24 cellular contexts compared by ENCODE assay signal in genomic region chr10:133020193-133020817, GRCh38.
DNase-seq lines count a peak whose midpoint lies in the region; ATAC-seq, FAIRE-seq and TF ChIP-seq lines count a peak whose summit lies in the region.
"Had no signal": no experiment of that assay in that cellular context is flagged by ENCODE, and none has a peak within 500 bp of the region (broad histone marks: within the 10 kb centered on the region; RNA-seq: fewer than 3 reads in every experiment).

No MANE protein-coding gene starts in this region.

- H2AK5ac ChIP-seq in neuronal stem cell (ENCODE audit: low read depth, low read length) = peak overlapping the region; percentile 84

- H3K9me3 Mint-ChIP-seq in CD8-positive, alpha-beta T cell = no peaks in the 10 kb centered on the region
- H3K9me3 Mint-ChIP-seq: CD4-positive, alpha-beta T cell; GM23338 had no signal

- no peaks in the 10 kb centered on the region for H3K4me1 ChIP-seq in right cardiac atrium (ENCODE audit: control insufficient read depth, insufficient read depth, low read length)
- peaks cover 0 to 11% (median 7%) of the 10 kb centered on the region in 9 donors for H3K4me1 ChIP-seq in heart right ventricle
- H3K4me1 ChIP-seq in kidney (ENCODE audit: control insufficient read depth in 1 of 2, insufficient read depth in 1 of 2, low read depth in 1 of 2, low read length in 2 of 2) = no peaks in the 10 kb centered on the region
- H3K4me1 ChIP-seq in neuronal stem cell (ENCODE audit: control insufficient read depth in 2 of 2, insufficient read depth in 1 of 2, low read depth in 1 of 2, low read length in 2 of 2) = no peaks in the 10 kb centered on the region
- H3K4me1 ChIP-seq in CD8-positive, alpha-beta T cell (ENCODE audit: insufficient read depth, low read length) = no peaks in the 10 kb centered on the region
- H3K4me1 ChIP-seq: A549, BE2C, HAP-1 had no signal

- intact Hi-C loops in right cardiac atrium (cut with DNase I) = no loop called here
- intact Hi-C loops in heart right ventricle (cut with DNase I) = no loop called here
- intact Hi-C loops in kidney (cut with DNase I) = no loop called here
- intact Hi-C loops in CD8-positive, alpha-beta T cell (cut with DNase I, micrococcal nuclease) = no loop called here

- H2BK120ac ChIP-seq in neuronal stem cell (ENCODE audit: low read depth, low read length) = no peak overlapping the region

- H2AFZ ChIP-seq in neuronal stem cell (ENCODE audit: low read length) = no peak overlapping the region
- H2AFZ ChIP-seq: GM23338 had no signal

- H3K4me1 Mint-ChIP-seq in CD8-positive, alpha-beta T cell (ENCODE audit: low read depth) = no peaks in the 10 kb centered on the region

- H3K36me3 ChIP-seq in heart right ventricle (no peaks in the 10 kb centered on the region), kidney (ENCODE audit: control insufficient read depth in 1 of 2, insufficient read depth in 2 of 2, low read length in 2 of 2) (no peaks in the 10 kb centered on the region), neuronal stem cell (replicated peaks in 1 of 2; ENCODE audit: control insufficient read depth in 2 of 2, insufficient read depth in 2 of 2, low read length in 2 of 2) (no peaks in the 10 kb centered on the region)
- no peaks in the 10 kb centered on the region for H3K36me3 ChIP-seq in CD8-positive, alpha-beta T cell (ENCODE audit: insufficient read depth, low read length)
- H3K36me3 ChIP-seq: BE2C; BLaER1 treated with 17β-estradiol and CSF1 and Interleukin-3, amounts not matched to agents 10 nM and 100 nM; HAP-1 had no signal

- H3K4ac ChIP-seq in neuronal stem cell (ENCODE audit: low read length) = no peak overlapping the region

- peak overlapping the region; percentile 17 for H3K14ac ChIP-seq in neuronal stem cell (ENCODE audit: low read length)

- no peak overlapping the region for H2BK12ac ChIP-seq in neuronal stem cell (ENCODE audit: low read length)

- DNase-seq in right cardiac atrium (peak; percentile 10 to 44 (median 38)), heart right ventricle (no peak), kidney (peak; percentile 65), neuronal stem cell (ENCODE audit: low spot score) (no peak), cortex of kidney (lab: John Stamatoyannopoulos, UW) (no peak)
- no peak for DNase-seq in CD8-positive, alpha-beta T cell
- DNase-seq: 8988T; ACHN; AML-193; BE2C; Calu3; CD4-positive, alpha-beta T cell; COR-L47; DMS53; DMS79 treated with DMSO at 0.1 percent for 48 hours; GF-D8; HFFc6 had no signal

- H2BK5ac ChIP-seq in neuronal stem cell (ENCODE audit: low read length) = peak overlapping the region; percentile 66

- H3K27ac Mint-ChIP-seq in CD8-positive, alpha-beta T cell = no peak overlapping the region
- H3K27ac Mint-ChIP-seq: CD14-positive monocyte; CD4-positive, alpha-beta T cell; GM23338; HFFc6 had no signal

- H3K9ac ChIP-seq in kidney (ENCODE audit: low read length in 2 of 2) = no peak overlapping the region
- no peak overlapping the region for H3K9ac ChIP-seq in neuronal stem cell (ENCODE audit: low read depth, low read length, poor library complexity)
- H3K9ac ChIP-seq: BLaER1 treated with 17β-estradiol and CSF1 and Interleukin-3, amounts not matched to agents 10 nM and 100 nM had no signal

- peak overlapping the region; percentile 76 for H3K18ac ChIP-seq in neuronal stem cell (ENCODE audit: low read length)

- peaks cover 2% of the 10 kb centered on the region for H3K79me1 ChIP-seq in neuronal stem cell (ENCODE audit: low read depth, low read length)

- peak overlapping the region; percentile 67 for H2BK15ac ChIP-seq in neuronal stem cell (ENCODE audit: low read length)

- H3K4me3 ChIP-seq in right cardiac atrium (ENCODE audit: low read length) (no peak overlapping the region), heart right ventricle (no peak overlapping the region), kidney (ENCODE audit: low read length in 2 of 2) (no peak overlapping the region), neuronal stem cell (ENCODE audit: low read length in 2 of 2) (no peak overlapping the region)
- no peak overlapping the region for H3K4me3 ChIP-seq in CD8-positive, alpha-beta T cell (ENCODE audit: low read depth, low read length)
- H3K4me3 ChIP-seq: A549; BLaER1 treated with 17β-estradiol and CSF1 and Interleukin-3, amounts not matched to agents 10 nM and 100 nM; GM23338; HAP-1 had no signal

- ATAC-seq in right cardiac atrium (no peak), heart right ventricle (no peak)
- no peak for ATAC-seq in CD8-positive, alpha-beta T cell
- ATAC-seq: A549, GM23338 had no signal

- H3K23ac ChIP-seq in neuronal stem cell (ENCODE audit: low read depth, low read length, poor library complexity) = no peak overlapping the region

- H3K27me3 ChIP-seq in right cardiac atrium (ENCODE audit: control insufficient read depth, insufficient read depth) (no peaks in the 10 kb centered on the region), heart right ventricle (peaks cover 0 to 48% (median 20%) of the 10 kb centered on the region in 7 donors), neuronal stem cell (ENCODE audit: control insufficient read depth in 3 of 3, insufficient read depth in 3 of 3, low read depth in 1 of 3, low read length in 3 of 3) (peaks cover 0 to 25% (median 0%) of the 10 kb centered on the region in 3 experiments)
- no peaks in the 10 kb centered on the region for H3K27me3 ChIP-seq in CD8-positive, alpha-beta T cell (ENCODE audit: insufficient read depth, low read length)

- no peaks in the 10 kb centered on the region for H3K27me3 Mint-ChIP-seq in CD8-positive, alpha-beta T cell (ENCODE audit: low read depth)
- H3K27me3 Mint-ChIP-seq: CD4-positive, alpha-beta T cell had no signal

- H3K27ac ChIP-seq in right cardiac atrium (ENCODE audit: low read length) (no peak overlapping the region), heart right ventricle (no peak overlapping the region), kidney (ENCODE audit: low read depth in 2 of 2, low read length in 2 of 2) (no peak overlapping the region), neuronal stem cell (replicated peaks; ENCODE audit: low read length) (no peak overlapping the region)
- no peak overlapping the region for H3K27ac ChIP-seq in CD8-positive, alpha-beta T cell (ENCODE audit: low read depth, low read length)
- H3K27ac ChIP-seq: A549; BLaER1 treated with 17β-estradiol and CSF1 and Interleukin-3, amounts not matched to agents 10 nM and 100 nM had no signal

- no peaks in the 10 kb centered on the region for H3K36me3 Mint-ChIP-seq in CD8-positive, alpha-beta T cell

- 89% methylated on average over 29 of the region's 29 CpGs for WGBS in right cardiac atrium
- WGBS in heart right ventricle, 2 donors = 82 to 86% methylated on average over 29 of the region's 29 CpGs
- WGBS in neuronal stem cell (ENCODE audit: extremely low coverage in 2 of 2, insufficient read length in 2 of 2, insufficient replicate concordance in 1 of 2), 2 donors = no CpG with 5 or more reads among the region's 29 CpGs

- no peak overlapping the region for H4K8ac ChIP-seq in neuronal stem cell (ENCODE audit: low read depth, low read length)

- CTCF ChIA-PET in CD8-positive, alpha-beta T cell (lab: Charles Lee) = no interaction called here

- H3K4me2 ChIP-seq in neuronal stem cell (ENCODE audit: insufficient read depth, low read length, poor library complexity, severe bottlenecking) = no peak overlapping the region
- H3K4me2 ChIP-seq: A549; BLaER1 treated with 17β-estradiol and CSF1 and Interleukin-3, amounts not matched to agents 10 nM and 100 nM; GM23338 had no signal

- no peaks in the 10 kb centered on the region for H3K9me3 ChIP-seq in right cardiac atrium (ENCODE audit: control insufficient read depth, low read length)
- no peaks in the 10 kb centered on the region for H3K9me3 ChIP-seq in heart right ventricle
- no peaks in the 10 kb centered on the region for H3K9me3 ChIP-seq in kidney (ENCODE audit: control insufficient read depth in 1 of 2, low read length in 2 of 2)
- H3K9me3 ChIP-seq in neuronal stem cell (replicated peaks in 1 of 2; ENCODE audit: control insufficient read depth in 2 of 2, insufficient read depth in 1 of 2, low read depth in 1 of 2, low read length in 2 of 2) = peaks cover 0 to 1% of the 10 kb centered on the region in 2 donors
- H3K9me3 ChIP-seq in CD8-positive, alpha-beta T cell (ENCODE audit: low read length) = no peaks in the 10 kb centered on the region
- H3K9me3 ChIP-seq: A549, BE2C, HAP-1 had no signal

- H3K4me3 Mint-ChIP-seq in CD8-positive, alpha-beta T cell = no peak overlapping the region
- H3K4me3 Mint-ChIP-seq: CD14-positive monocyte; CD4-positive, alpha-beta T cell; GM23338; HFFc6 had no signal

- no peak for FAIRE-seq in kidney (lab: Jason Lieb, UNC)
- FAIRE-seq: A549, GM12891, GM18507 had no signal

- POLR2A ChIA-PET in CD8-positive, alpha-beta T cell (lab: Charles Lee) = no interaction called here

- TF ChIP-seq CTCF in heart right ventricle (IDR thresholded peaks at IDR 0.05) = no peak
- TF ChIP-seq CTCF in kidney (IDR thresholded peaks at IDR 0.05; ENCODE audit: borderline replicate concordance, extremely low read depth, insufficient read depth) = no peak
- no peak for TF ChIP-seq CTCF in CD8-positive, alpha-beta T cell (IDR thresholded peaks at IDR 0.05)

- H4K91ac ChIP-seq in neuronal stem cell (ENCODE audit: low read depth, low read length, poor library complexity) = peak overlapping the region; percentile 72

Comparison
In these comparisons a context has a peak if more than half of its experiments do, and no peak if none do; other contexts are left out.
1. DNase-seq: peak in right cardiac atrium (3 of 3) and kidney (single experiment); none in heart right ventricle (0 of 2), neuronal stem cell (single experiment), CD8-positive, alpha-beta T cell (0 of 7) and cortex of kidney (single experiment).